18 cellular contexts compared by ENCODE assay signal in genomic region chr5:177502886-177503285, GRCh38.
"Had no signal": no experiment of that assay in that cellular context is flagged by ENCODE, and none has a peak within 500 bp of the region (broad histone marks: within the 10 kb centered on the region; RNA-seq: fewer than 3 reads in every experiment).

No MANE protein-coding gene starts in this region.

- H3K4me3 ChIP-seq: mucosa of descending colon, pancreas, testis, upper lobe of right lung had no signal

- H3K27ac ChIP-seq: pancreas, testis, upper lobe of right lung had no signal

- H3K27me3 ChIP-seq: pancreas, testis, upper lobe of right lung had no signal

- H3K4me3 Mint-ChIP-seq: activated CD8-positive, alpha-beta memory T cell treated with anti-CD3 and anti-CD28 coated beads, Interleukin-2, amount 10 ng/mL, durations not matched to agents 7 days and 5 days; activated T-cell treated with anti-CD3 and anti-CD28 coated beads, Interleukin-2, amount 50 U/mL, for 4 hours; endodermal cell; stimulated activated naive CD8-positive, alpha-beta T cell treated with anti-CD3 and anti-CD28 coated beads, Interleukin-15, amount 100 ng/mL, for 72 hours had no signal

- H3K36me3 Mint-ChIP-seq: activated CD8-positive, alpha-beta memory T cell treated with anti-CD3 and anti-CD28 coated beads, Interleukin-2, amount 10 ng/mL, durations not matched to agents 7 days and 5 days; activated naive CD4-positive, alpha-beta T cell treated with anti-CD3 and anti-CD28 coated beads, Interleukin-2, amount 50 U/mL, for 72 hours; brain; naive thymus-derived CD8-positive, alpha-beta T cell had no signal

- H3K27ac Mint-ChIP-seq: activated CD8-positive, alpha-beta memory T cell treated with anti-CD3 and anti-CD28 coated beads, Interleukin-2, amount 10 ng/mL, durations not matched to agents 7 days and 5 days; activated naive CD4-positive, alpha-beta T cell treated with anti-CD3 and anti-CD28 coated beads, Interleukin-2, amount 50 U/mL, for 72 hours; endodermal cell; stimulated activated naive CD8-positive, alpha-beta T cell treated with anti-CD3 and anti-CD28 coated beads, Interleukin-15, amount 100 ng/mL, for 72 hours had no signal

- DNase-seq: activated CD4-positive, alpha-beta T cell treated with anti-CD3 and anti-CD28 coated beads, Interleukin-2, amount 50 U/mL, for 4 hours; activated CD8-positive, alpha-beta memory T cell treated with anti-CD3 and anti-CD28 coated beads, Interleukin-2, amount 10 ng/mL, durations not matched to agents 7 days and 5 days; activated effector memory CD4-positive, alpha-beta T cell treated with anti-CD3 and anti-CD28 coated beads, Interleukin-2, amount 50 U/mL, for 16 hours; activated T-cell treated with anti-CD3 and anti-CD28 coated beads, Interleukin-2, amount 50 U/mL, for 4 hours; amygdala; endodermal cell; hypothalamus; mucosa of descending colon; naive thymus-derived CD8-positive, alpha-beta T cell; stimulated activated CD4-positive, alpha-beta T cell treated with anti-CD3 and anti-CD28 coated beads, Interleukin-2, amount 100 ng/mL, for 48 hours; stimulated activated naive CD8-positive, alpha-beta T cell treated with anti-CD3 and anti-CD28 coated beads, Interleukin-15, amount 100 ng/mL, for 72 hours; T-helper 2 cell; testis; upper lobe of right lung had no signal

- FAIRE-seq: pancreas had no signal

- ATAC-seq: activated CD4-positive, CD25-positive, alpha-beta regulatory T cell treated with anti-CD3 and anti-CD28 coated beads, Interleukin-2, amount 50 U/mL, for 24 hours; activated CD8-positive, alpha-beta memory T cell treated with anti-CD3 and anti-CD28 coated beads, Interleukin-2, amount 10 ng/mL, durations not matched to agents 7 days and 5 days; activated naive CD4-positive, alpha-beta T cell treated with anti-CD3 and anti-CD28 coated beads, Interleukin-2, amount 50 U/mL, for 72 hours; activated T-cell treated with anti-CD3 and anti-CD28 coated beads, Interleukin-2, amount 50 U/mL, for 4 hours; mucosa of descending colon; naive thymus-derived CD8-positive, alpha-beta T cell; pancreas; stimulated activated naive CD8-positive, alpha-beta T cell treated with anti-CD3 and anti-CD28 coated beads, Interleukin-15, amount 100 ng/mL, for 72 hours; upper lobe of right lung had no signal

- H3K9me3 Mint-ChIP-seq: activated naive CD4-positive, alpha-beta T cell treated with anti-CD3 and anti-CD28 coated beads, Interleukin-2, amount 50 U/mL, for 72 hours; activated T-cell treated with anti-CD3 and anti-CD28 coated beads, Interleukin-2, amount 50 U/mL, for 4 hours; endodermal cell; naive thymus-derived CD8-positive, alpha-beta T cell; stimulated activated naive CD8-positive, alpha-beta T cell treated with anti-CD3 and anti-CD28 coated beads, Interleukin-15, amount 100 ng/mL, for 72 hours had no signal

- H3K9me3 ChIP-seq: mucosa of descending colon, pancreas, testis, upper lobe of right lung had no signal

- H3K36me3 ChIP-seq: pancreas, upper lobe of right lung had no signal
